ENCODE assay signal across 3 cellular contexts in genomic region chr3:190375250-190375649, GRCh38.
A peak's percentile ranks its signal among the peaks of the same experiment; 100 is the strongest.
TF ChIP-seq lines count a peak whose summit lies in the region.

No MANE protein-coding gene starts in this region.

TF ChIP-seq in Ishikawa, 13 proteins besides CTCF, POLR2A, EP300 and RAD21:
- TF ChIP-seq REST (IDR thresholded peaks at IDR 0.05; ENCODE audit: low read depth) = no peak
- TF ChIP-seq TEAD4 (IDR thresholded peaks at IDR 0.05) = 0 out of 2 replicates have a peak, but pooled peaks have one; percentile 6
- peak; percentile 64 for TF ChIP-seq TCF12 (IDR thresholded peaks at IDR 0.05; ENCODE audit: low read depth)
- peak; percentile 67 for TF ChIP-seq MAX (IDR thresholded peaks at IDR 0.05)
- TF ChIP-seq TAF1 (IDR thresholded peaks at IDR 0.05; ENCODE audit: low read depth) = no peak
- TF ChIP-seq USF1 (IDR thresholded peaks at IDR 0.05) = peak; percentile 70
- TF ChIP-seq CEBPB (IDR thresholded peaks at IDR 0.05) = peak; percentile 26; the same call in 1 of the 2 replicates
- peak; percentile 40; the same call in 1 of the 2 replicates for TF ChIP-seq FOXM1 (IDR thresholded peaks at IDR 0.05; ENCODE audit: borderline replicate concordance, low read depth)
- TF ChIP-seq NFIC (IDR thresholded peaks at IDR 0.05) = 0 out of 2 replicates have a peak, but pooled peaks have one; percentile 36

TF ChIP-seq in endothelial cell of umbilical vein, 7 proteins besides CTCF, POLR2A, EP300 and RAD21:
- TF ChIP-seq FOS (IDR thresholded peaks at IDR 0.05; ENCODE audit: borderline replicate concordance, insufficient read depth, low read length) (peak; percentile 6), GATA2 (IDR thresholded peaks at IDR 0.05; ENCODE audit: insufficient read depth, insufficient read length, low read depth, low read length) (no peak), POLR2AphosphoS5 (IDR thresholded peaks at IDR 0.05; ENCODE audit: insufficient read depth, low read depth, low read length) (no peak)

TF ChIP-seq in HepG2, 621 proteins besides CTCF, POLR2A, EP300 and RAD21:
- TF ChIP-seq HNRNPK (IDR thresholded peaks at IDR 0.05; ENCODE audit: low read depth, low read length, poor library complexity, severe bottlenecking) = no peak
- TF ChIP-seq RBFOX2 (IDR thresholded peaks at IDR 0.05; ENCODE audit: low read depth, low read length) = no peak
- no peak for TF ChIP-seq GATA4 (IDR thresholded peaks at IDR 0.05; ENCODE audit: borderline replicate concordance, low read depth)
- no peak for TF ChIP-seq TAF1 (CRISPR knock-in tag; IDR thresholded peaks at IDR 0.05)
- no peak for TF ChIP-seq ZFX (CRISPR knock-in tag; IDR thresholded peaks at IDR 0.05; ENCODE audit: low read depth)
- TF ChIP-seq MLLT10 (CRISPR knock-in tag; IDR thresholded peaks at IDR 0.05) = no peak
- no peak for TF ChIP-seq FOXC1 (CRISPR knock-in tag; IDR thresholded peaks at IDR 0.05; ENCODE audit: borderline replicate concordance)
- TF ChIP-seq HDAC2 (CRISPR knock-in tag; IDR thresholded peaks at IDR 0.05) = no peak
- no peak for TF ChIP-seq GTF3A (CRISPR knock-in tag; conservative IDR thresholded peaks at IDR 0.05)
- no peak for TF ChIP-seq ZSCAN31 (CRISPR knock-in tag; IDR thresholded peaks at IDR 0.05; ENCODE audit: low read depth)
- TF ChIP-seq SOX5 (CRISPR knock-in tag; IDR thresholded peaks at IDR 0.05; ENCODE audit: borderline replicate concordance) = no peak
- no peak for TF ChIP-seq ZNF503 (CRISPR knock-in tag; IDR thresholded peaks at IDR 0.05)
- no peak for TF ChIP-seq ZNF615 (CRISPR knock-in tag; IDR thresholded peaks at IDR 0.05; ENCODE audit: borderline replicate concordance)
TF ChIP-seq in HepG2: peak in this region for 0.
